Comparison of ENCODE assay signal across 9 cellular contexts in genomic region chr12:91274886-91275285, GRCh38.
DNase-seq lines count a peak whose midpoint lies in the region; TF ChIP-seq lines count a peak whose summit lies in the region.
"Had no signal": no experiment of that assay in that cellular context is flagged by ENCODE, and none has a peak within 500 bp of the region (broad histone marks: within the 10 kb centered on the region; RNA-seq: fewer than 3 reads in every experiment).

No MANE protein-coding gene starts in this region.

- H3K9me3 ChIP-seq in breast epithelium, result no peaks in the 10 kb centered on the region
- H3K9me3 ChIP-seq in tibial nerve, result no peaks in the 10 kb centered on the region

- 0 to 14% methylated on average over 1 of the region's 1 CpG for WGBS in tibial nerve, 2 donors

- H3K4me1 ChIP-seq in breast epithelium (no peaks in the 10 kb centered on the region), tibial nerve (peaks cover 0 to 43% (median 6%) of the 10 kb centered on the region in 4 donors)

- H3K36me3 ChIP-seq in breast epithelium (no peaks in the 10 kb centered on the region), tibial nerve (no peaks in the 10 kb centered on the region)

- H3K4me3 ChIP-seq in breast epithelium, result no peak overlapping the region
- no peak overlapping the region for H3K4me3 ChIP-seq in tibial nerve

- H3K27ac ChIP-seq in breast epithelium (peak overlapping the region; percentile 44 to 50), tibial nerve (peak overlapping the region; percentile 41 to 83 (median 57))

- TF ChIP-seq CTCF in breast epithelium (IDR thresholded peaks at IDR 0.05) (no peak), tibial nerve (IDR thresholded peaks at IDR 0.05) (no peak)

- TF ChIP-seq POLR2A in breast epithelium (IDR thresholded peaks at IDR 0.05) (no peak), tibial nerve (IDR thresholded peaks at IDR 0.05) (no peak)

- intact Hi-C loops in breast epithelium (cut with DNase I; ENCODE audit: low total_unique reads), result no loop called here

- peak in 1 of 2 donors; percentile 13 for TF ChIP-seq EP300 in tibial nerve (IDR thresholded peaks at IDR 0.05)

- peak; percentile 28 for DNase-seq in M059J (ENCODE audit: low read depth)
- DNase-seq in breast epithelium (ENCODE audit: low spot score in 2 of 2), result no peak
- peak; percentile 48 for DNase-seq in left kidney (ENCODE audit: low read depth, low spot score)
- no peak for DNase-seq in tibial nerve (ENCODE audit: low spot score in 2 of 2)
- no peak for DNase-seq in NCI-H510A treated with DMSO at 0.1 percent for 48 hours (lab: John Stamatoyannopoulos, UW)
- no peak for DNase-seq in NCI-H1436 treated with DMSO at 0.1 percent for 48 hours (lab: John Stamatoyannopoulos, UW)
- DNase-seq in HUDEP-2 (lab: John Stamatoyannopoulos, UW; ENCODE audit: unreplicated experiment in 76 of 76), result no peak
- no peak for DNase-seq in NCI-H774 (lab: John Stamatoyannopoulos, UW)
- DNase-seq: stimulated activated CD4-positive, alpha-beta T cell treated with anti-CD3 and anti-CD28 coated beads, Interleukin-2, amount 100 ng/mL, for 24 hours had no signal

- H3K27me3 ChIP-seq in breast epithelium (no peaks in the 10 kb centered on the region), tibial nerve (no peaks in the 10 kb centered on the region)

Comparison
In these comparisons a context has a peak if more than half of its experiments do, and no peak if none do; other contexts are left out.
1. DNase-seq: peak in M059J (single experiment) and left kidney (single experiment); none in breast epithelium (0 of 2), tibial nerve (0 of 2), NCI-H510A treated with DMSO at 0.1 percent for 48 hours (single experiment), NCI-H1436 treated with DMSO at 0.1 percent for 48 hours (single experiment), HUDEP-2 (0 of 76) and NCI-H774 (single experiment).